In genomic region chr14:32252030-32252670, GRCh38 we compare ENCODE assay signal across 8 cellular contexts. TPM values are rescaled to one million over a fixed set of nuclear protein-coding genes. Genes with fewer than 3 reads are reported as not detected.
DNase-seq lines count a peak whose midpoint lies in the region; ATAC-seq and TF ChIP-seq lines count a peak whose summit lies in the region.

No MANE protein-coding gene starts in this region.

- H3K36me3 Mint-ChIP-seq in naive thymus-derived CD4-positive, alpha-beta T cell = no peaks in the 10 kb centered on the region

- DNase-seq in DMS114 treated with DMSO at 0.1 percent for 48 hours (lab: John Stamatoyannopoulos, UW; ENCODE audit: unreplicated experiment) (peak; percentile 63), HT-29 (ENCODE audit: low spot score) (peak; percentile 65), NCI-H82 (lab: John Stamatoyannopoulos, UW) (peak; percentile 88), esophagus squamous epithelium (lab: John Stamatoyannopoulos, UW) (no peak), tibial artery (peak in 1 of 2 donors; percentile 51)
- DNase-seq in activated CD8-positive, alpha-beta memory T cell treated with anti-CD3 and anti-CD28 coated beads, Interleukin-2, amount 50 U/mL, for 4 hours = peak; percentile 26
- peak in 8 of 9 donors; percentile 27 to 77 (median 69) for DNase-seq in naive thymus-derived CD4-positive, alpha-beta T cell

- no peaks in the 10 kb centered on the region for H3K9me3 ChIP-seq in esophagus squamous epithelium
- H3K9me3 ChIP-seq in naive thymus-derived CD4-positive, alpha-beta T cell (ENCODE audit: control insufficient read depth in 2 of 3, low read length in 3 of 3) = no peaks in the 10 kb centered on the region
- H3K9me3 ChIP-seq in tibial artery = no peaks in the 10 kb centered on the region

- intact Hi-C loops in esophagus squamous epithelium (cut with DNase I) = loop anchor here (5.0 to 10.0 kb wide), 2 partner anchors 180 to 317 kb away; no protein-coding TSS in a partner anchor
- intact Hi-C loops in naive thymus-derived CD4-positive, alpha-beta T cell (cut with micrococcal nuclease) = loop anchor here (1.0 to 5.0 kb wide), 7 partner anchors 49 to 742 kb away; partner anchors contain the start of gene RNU6-8 (in 2 of the 2)
- intact Hi-C loops in tibial artery (cut with DNase I; ENCODE audit: low total_unique reads) = loop anchor here (5.0 to 10.0 kb wide), 3 partner anchors 50 to 747 kb away; partner anchors contain the start of genes RNU6-7 and RNU6-8

- H3K27me3 Mint-ChIP-seq in naive thymus-derived CD4-positive, alpha-beta T cell = no peaks in the 10 kb centered on the region

- WGBS in esophagus squamous epithelium, 2 donors = 46 to 54% methylated on average over 3 of the region's 3 CpGs

- H3K4me1 Mint-ChIP-seq in naive thymus-derived CD4-positive, alpha-beta T cell = no peaks in the 10 kb centered on the region

- peaks cover 0 to 25% (median 12%) of the 10 kb centered on the region in 3 donors for H3K4me1 ChIP-seq in esophagus squamous epithelium
- no peaks in the 10 kb centered on the region for H3K4me1 ChIP-seq in naive thymus-derived CD4-positive, alpha-beta T cell (ENCODE audit: control insufficient read depth in 2 of 2, insufficient read depth in 2 of 2, low read length in 2 of 2)
- peaks cover 0 to 21% (median 4%) of the 10 kb centered on the region in 4 donors for H3K4me1 ChIP-seq in tibial artery

- POLR2A ChIA-PET in naive thymus-derived CD4-positive, alpha-beta T cell (lab: Charles Lee) = interaction anchor here (0.7 to 1.1 kb wide), 3 partner anchors 176 to 182 kb away, joined by 3 to 6 read pairs (median 3); no protein-coding TSS in a partner anchor

- no peaks in the 10 kb centered on the region for H3K27me3 ChIP-seq in esophagus squamous epithelium
- H3K27me3 ChIP-seq in naive thymus-derived CD4-positive, alpha-beta T cell (ENCODE audit: control insufficient read depth in 2 of 2, insufficient read depth in 2 of 2, low read length in 2 of 2) = no peaks in the 10 kb centered on the region
- H3K27me3 ChIP-seq in tibial artery = no peaks in the 10 kb centered on the region

- peak overlapping the region in 2 of 4 donors; percentile 23 to 69 for H3K27ac ChIP-seq in esophagus squamous epithelium
- H3K27ac ChIP-seq in naive thymus-derived CD4-positive, alpha-beta T cell (ENCODE audit: low read depth, low read length) = no peak overlapping the region
- H3K27ac ChIP-seq in tibial artery = no peak overlapping the region

- no peak for TF ChIP-seq POLR2A in esophagus squamous epithelium (IDR thresholded peaks at IDR 0.05)

- no peak overlapping the region for H3K27ac Mint-ChIP-seq in naive thymus-derived CD4-positive, alpha-beta T cell

- no peaks in the 10 kb centered on the region for H3K36me3 ChIP-seq in esophagus squamous epithelium
- H3K36me3 ChIP-seq in naive thymus-derived CD4-positive, alpha-beta T cell (ENCODE audit: control insufficient read depth in 2 of 3, insufficient read depth in 3 of 3, low read length in 3 of 3) = no peaks in the 10 kb centered on the region
- no peaks in the 10 kb centered on the region for H3K36me3 ChIP-seq in tibial artery

- H3K4me3 Mint-ChIP-seq in naive thymus-derived CD4-positive, alpha-beta T cell = no peak overlapping the region

- CTCF ChIA-PET in naive thymus-derived CD4-positive, alpha-beta T cell (lab: Charles Lee) = interaction anchor here (0.7 to 5.6 kb wide), 14 partner anchors 9 to 750 kb away, joined by 3 to 125 read pairs (median 3); no protein-coding TSS in a partner anchor

- peak; percentile 92 for ATAC-seq in GM21367 (IDR thresholded peaks at IDR 0.05; ENCODE audit: unreplicated experiment)
- ATAC-seq in naive thymus-derived CD4-positive, alpha-beta T cell = peak; percentile 93

- H3K4me3 ChIP-seq in esophagus squamous epithelium (no peak overlapping the region), tibial artery (no peak overlapping the region)
- no peak overlapping the region for H3K4me3 ChIP-seq in naive thymus-derived CD4-positive, alpha-beta T cell (ENCODE audit: low read length)

- H3K9me3 Mint-ChIP-seq in naive thymus-derived CD4-positive, alpha-beta T cell = no peaks in the 10 kb centered on the region

- TF ChIP-seq CTCF in esophagus squamous epithelium (IDR thresholded peaks at IDR 0.05) (peak; percentile 52 to 89 (median 85)), tibial artery (IDR thresholded peaks at IDR 0.05) (peak; percentile 73 to 79)

RNA-seq across cellular contexts. Expression of gene RNU6-8, which starts 49.1 kb away (rescaled TPM):
- total RNA-seq in HT-29 (2014; rRNA removed; shearing (Covaris generic)) = not detected in 2 replicates
- not detected for total RNA-seq in esophagus squamous epithelium
- total RNA-seq in naive thymus-derived CD4-positive, alpha-beta T cell = not detected
- polyA plus RNA-seq in naive thymus-derived CD4-positive, alpha-beta T cell = not detected

RNA-seq across cellular contexts. Expression of gene RNU6-7, which starts 50.3 kb away (rescaled TPM):
- total RNA-seq in HT-29 (2014; rRNA removed; shearing (Covaris generic)) = not detected in 2 replicates
- not detected for total RNA-seq in esophagus squamous epithelium
- not detected for total RNA-seq in naive thymus-derived CD4-positive, alpha-beta T cell
- not detected for polyA plus RNA-seq in naive thymus-derived CD4-positive, alpha-beta T cell
